ENCODE assay signal across 8 cellular contexts in the genomic region with DNA sequence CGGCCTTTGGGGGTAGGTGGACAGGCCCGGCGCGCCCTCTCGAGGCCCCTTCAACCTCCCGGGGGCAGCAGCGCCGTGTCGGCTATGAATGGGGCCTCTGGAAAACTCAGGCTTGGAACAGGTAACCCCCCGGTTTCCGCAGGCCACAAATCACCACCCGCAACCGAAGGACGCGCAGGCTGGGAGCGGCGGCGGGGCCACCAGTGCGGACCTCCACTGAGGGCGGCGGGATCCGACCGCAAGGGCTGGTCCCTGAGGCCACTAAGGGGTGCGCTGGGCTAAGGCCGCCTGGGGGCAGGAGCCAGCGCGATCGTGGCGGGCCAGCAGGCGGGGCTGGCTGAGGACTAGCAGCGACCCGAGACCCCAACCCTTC. TPM values are rescaled to one million over a fixed set of nuclear protein-coding genes. Genes with fewer than 3 reads are reported as not detected.
DNase-seq lines count a peak whose midpoint lies in the region; ATAC-seq and TF ChIP-seq lines count a peak whose summit lies in the region.

No MANE protein-coding gene starts in this region.

- peak overlapping the region; percentile 100 for H3K27ac Mint-ChIP-seq in endodermal cell

- peak overlapping the region; percentile 95 for H3K4me3 Mint-ChIP-seq in endodermal cell

- peaks cover 59% of the 10 kb centered on the region for H3K36me3 Mint-ChIP-seq in endodermal cell (ENCODE audit: low read depth)

- H3K9me3 ChIP-seq in SK-N-MC (ENCODE audit: low read depth, low read length) (no peaks in the 10 kb centered on the region), endodermal cell (ENCODE audit: control insufficient read depth, low read length) (no peaks in the 10 kb centered on the region), mucosa of rectum (ENCODE audit: control insufficient read depth in 2 of 2, low read length in 2 of 2) (no peaks in the 10 kb centered on the region)

- DNase-seq in BJ (ENCODE audit: low read depth) (no peak), SK-N-MC (ENCODE audit: low read depth, low spot score) (no peak), endodermal cell (no peak), NCI-H128 (lab: John Stamatoyannopoulos, UW; ENCODE audit: unreplicated experiment) (no peak), CD1c-positive myeloid dendritic cell (ENCODE audit: extremely low spot score) (no peak)

- 0% methylated on average over 9 to 32 of the region's 32 CpGs for WGBS in endodermal cell (ENCODE audit: insufficient coverage in 1 of 2, insufficient read length in 1 of 2), 2 experiments

- CTCF ChIA-PET in BJ (lab: Yijun Ruan, JAX), result interaction anchor here (0.9 to 1.2 kb wide), 9 partner anchors 9 to 202 kb away, joined by 3 to 7 read pairs (median 4); partner anchors contain the start of genes MIEF1, RPL3 and TAB1

- ATAC-seq in GM18868 (IDR thresholded peaks at IDR 0.05; ENCODE audit: unreplicated experiment) (peak; percentile 12), HG03095 (IDR thresholded peaks at IDR 0.05; ENCODE audit: unreplicated experiment) (peak; percentile 14)

- H3K9ac ChIP-seq in SK-N-MC (ENCODE audit: insufficient read length) (peak overlapping the region; percentile 100), endodermal cell (ENCODE audit: extremely low read depth, low read length, poor library complexity, severe bottlenecking) (peak overlapping the region; percentile 99), mucosa of rectum (ENCODE audit: low read depth in 1 of 2, low read length in 2 of 2) (peak overlapping the region; percentile 98 to 99)

- H3K27me3 ChIP-seq in BJ (ENCODE audit: control insufficient read depth, insufficient read depth, low read length) (no peaks in the 10 kb centered on the region), endodermal cell (ENCODE audit: control insufficient read depth, insufficient read depth, low read length, poor library complexity, severe bottlenecking) (no peaks in the 10 kb centered on the region), mucosa of rectum (ENCODE audit: control insufficient read depth in 2 of 2, insufficient read depth in 2 of 2, low read length in 2 of 2) (no peaks in the 10 kb centered on the region)

- H3K27ac ChIP-seq in SK-N-MC, result peak overlapping the region; percentile 99
- H3K27ac ChIP-seq in endodermal cell (ENCODE audit: low read depth, low read length), result peak overlapping the region; percentile 92
- peak overlapping the region; percentile 99 to 100 for H3K27ac ChIP-seq in mucosa of rectum (ENCODE audit: low read depth in 2 of 2, low read length in 2 of 2)

- peaks cover 3% of the 10 kb centered on the region for H3K27me3 Mint-ChIP-seq in endodermal cell (ENCODE audit: insufficient read depth)

- peak; percentile 53 for TF ChIP-seq CTCF in BJ (IDR thresholded peaks at IDR 0.05; ENCODE audit: insufficient read depth, low read depth, low read length)
- TF ChIP-seq CTCF in endodermal cell (conservative IDR thresholded peaks at IDR 0.05), result peak; percentile 59

- H3K4me1 ChIP-seq in endodermal cell (ENCODE audit: control insufficient read depth, insufficient read depth, low read length) (no peaks in the 10 kb centered on the region), mucosa of rectum (ENCODE audit: control insufficient read depth in 2 of 2, insufficient read depth in 2 of 2, low read length in 2 of 2) (peaks cover 35 to 37% of the 10 kb centered on the region in 2 donors)

- POLR2A ChIA-PET in BJ (lab: Charles Lee), result interaction anchor here (0.5 to 1.0 kb wide), 7 partner anchors 9 to 812 kb away, joined by 3 to 18 read pairs (median 4); partner anchors contain the start of genes MIEF1 and RPL3

- H3K4me3 ChIP-seq in BJ (ENCODE audit: low read depth, low read length), result peak overlapping the region; percentile 88
- H3K4me3 ChIP-seq in SK-N-MC, result peak overlapping the region; percentile 96
- H3K4me3 ChIP-seq in endodermal cell (ENCODE audit: low read length), result peak overlapping the region; percentile 97
- H3K4me3 ChIP-seq in mucosa of rectum (ENCODE audit: low read length in 2 of 2), result peak overlapping the region; percentile 95 to 98

- H3K36me3 ChIP-seq in BJ (ENCODE audit: control insufficient read depth, insufficient read depth, low read length) (peaks cover 33% of the 10 kb centered on the region), SK-N-MC (ENCODE audit: insufficient read depth, low read length) (peaks cover 49% of the 10 kb centered on the region), endodermal cell (ENCODE audit: control insufficient read depth, insufficient read depth, low read length) (peaks cover 68% of the 10 kb centered on the region), mucosa of rectum (ENCODE audit: control insufficient read depth in 2 of 2, insufficient read depth in 2 of 2, low read length in 2 of 2) (peaks cover 43% of the 10 kb centered on the region in 2 donors)

- H3K9me3 Mint-ChIP-seq in endodermal cell, result no peaks in the 10 kb centered on the region

- H3K4me1 Mint-ChIP-seq in endodermal cell, result peaks cover 23% of the 10 kb centered on the region

RNA-seq across cellular contexts. Expression of gene ATF4, which starts 0.7 kb away (rescaled TPM):
- 886 and 999 TPM in 2 replicates for polyA plus RNA-seq in BJ (2011; rRNA removed)
- 177 and 288 TPM in 2 replicates for polyA minus RNA-seq in BJ (2011; rRNA and poly(A)+ RNA removed)
- total RNA-seq in endodermal cell, result 100 to 1,000 TPM; 335 to 341 TPM
- 370 TPM for polyA plus RNA-seq in endodermal cell (2013, experiment 1 of 2)
- polyA plus RNA-seq in endodermal cell (2013, experiment 2 of 2), result 330 TPM

RNA-seq across cellular contexts. Expression of gene RPS19BP1, which starts 12.9 kb away (rescaled TPM):
- polyA plus RNA-seq in BJ (2011; rRNA removed), result 64.0 and 66.7 TPM in 2 replicates
- polyA minus RNA-seq in BJ (2011; rRNA and poly(A)+ RNA removed), result 4.8 and 11.0 TPM in 2 replicates
- 10 to 100 TPM; 65.5 to 70.3 TPM for total RNA-seq in endodermal cell
- 66.1 TPM for polyA plus RNA-seq in endodermal cell (2013, experiment 1 of 2)
- 59.9 TPM for polyA plus RNA-seq in endodermal cell (2013, experiment 2 of 2)

RNA-seq across cellular contexts. Expression of gene MIEF1, which starts 17.6 kb away (rescaled TPM):
- polyA plus RNA-seq in BJ (2011; rRNA removed), result 17.5 and 21.0 TPM in 2 replicates
- 14.9 and 20.7 TPM in 2 replicates for polyA minus RNA-seq in BJ (2011; rRNA and poly(A)+ RNA removed)
- total RNA-seq in endodermal cell, result 10 to 100 TPM; 36.0 to 43.3 TPM
- 28.1 TPM for polyA plus RNA-seq in endodermal cell (2013, experiment 1 of 2)
- polyA plus RNA-seq in endodermal cell (2013, experiment 2 of 2), result 26.6 TPM

RNA-seq across cellular contexts. Expression of gene CACNA1I, which starts 50.9 kb away (rescaled TPM):
- 0.01 TPM in 1 of 2 replicates, not detected in the other for polyA plus RNA-seq in BJ (2011; rRNA removed)
- 0.05 TPM in 1 of 2 replicates, not detected in the other for polyA minus RNA-seq in BJ (2011; rRNA and poly(A)+ RNA removed)
- total RNA-seq in endodermal cell, result 1 to 10 TPM; 1.2 to 2.2 TPM
- polyA plus RNA-seq in endodermal cell (2013, experiment 1 of 2), result 0.32 TPM
- polyA plus RNA-seq in endodermal cell (2013, experiment 2 of 2), result 0.29 TPM
